In the genomic region with DNA sequence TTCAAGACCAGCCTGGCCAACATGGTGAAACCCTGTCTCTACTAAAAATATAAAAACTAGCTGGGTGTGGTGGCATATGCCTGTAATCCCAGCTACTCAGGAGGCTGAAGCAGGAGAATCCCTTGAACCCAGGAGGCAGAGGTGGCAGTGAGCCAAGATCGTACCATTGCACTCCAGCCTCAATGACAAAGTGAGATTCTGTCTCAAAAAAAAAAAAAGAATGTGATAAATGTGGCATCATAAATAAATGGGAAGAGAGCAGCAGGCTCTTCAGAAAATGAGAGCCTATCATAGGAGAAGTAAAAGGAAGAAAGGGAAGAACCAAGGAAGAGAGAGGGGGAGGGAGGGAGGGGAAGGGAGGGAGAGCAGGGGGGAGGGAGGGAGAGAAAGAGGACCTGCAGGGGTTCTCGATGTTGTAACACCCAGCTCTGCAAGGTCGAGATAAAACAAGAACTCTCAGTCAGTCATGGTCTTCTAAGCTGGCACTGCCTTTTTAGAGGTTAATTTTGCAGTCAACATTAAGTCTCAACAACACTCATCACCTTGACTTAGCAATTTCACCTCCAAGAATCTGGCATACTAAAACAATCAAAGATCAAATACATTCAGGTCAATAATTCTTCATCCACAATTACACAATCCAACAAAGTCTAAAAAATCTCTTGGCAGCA, we compare ENCODE assay signal across 17 cellular contexts.
"Had no signal": no experiment of that assay in that cellular context is flagged by ENCODE, and none has a peak within 500 bp of the region (broad histone marks: within the 10 kb centered on the region; RNA-seq: fewer than 3 reads in every experiment).

No MANE protein-coding gene starts in this region.

- H3K4me3 ChIP-seq: esophagus muscularis mucosa, gastrocnemius medialis, left ventricle myocardium inferior, lower lobe of right lung, neural progenitor cell, pancreas had no signal

- ATAC-seq: gastrocnemius medialis, left cardiac atrium, lower lobe of right lung, pancreas, right cardiac atrium had no signal

- DNase-seq: effector memory CD4-positive, alpha-beta T cell; gastrocnemius medialis; glutamatergic neuron; kidney; left cardiac atrium; left ventricle myocardium inferior; lower lobe of right lung; midbrain; occipital lobe; pancreas; right cardiac atrium; small intestine; stimulated activated CD4-positive, alpha-beta T cell treated with anti-CD3 and anti-CD28 coated beads, Interleukin-2, amount 100 ng/mL, for 48 hours; stimulated activated naive CD4-positive, alpha-beta T cell treated with Interleukin-2 at 50 U/mL for 16 hours; trophoblast cell had no signal
